Comparison of ENCODE assay signal across 21 cellular contexts in the genomic region with DNA sequence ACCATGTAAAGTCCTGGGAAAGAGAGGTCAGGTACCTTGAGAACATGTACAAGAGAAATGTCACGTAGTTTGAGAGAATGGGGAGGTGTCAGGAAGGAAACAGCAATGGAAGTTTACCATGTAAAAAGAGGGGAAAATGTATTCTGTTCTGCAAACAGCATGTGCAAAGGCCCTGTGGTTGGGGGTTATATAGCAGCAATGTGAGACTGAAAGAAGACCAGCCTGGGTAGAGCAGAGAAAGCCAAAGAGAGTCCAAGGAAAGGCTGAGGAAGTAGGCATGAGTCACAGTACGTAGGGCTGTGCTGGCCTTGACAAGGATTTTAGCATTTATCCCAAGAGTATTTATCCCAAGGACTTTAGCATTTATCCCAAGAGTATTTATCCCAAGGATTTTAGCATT.
DNase-seq lines count a peak whose midpoint lies in the region; ATAC-seq, FAIRE-seq and TF ChIP-seq lines count a peak whose summit lies in the region.
"Had no signal": no experiment of that assay in that cellular context is flagged by ENCODE, and none has a peak within 500 bp of the region (broad histone marks: within the 10 kb centered on the region; RNA-seq: fewer than 3 reads in every experiment).

No MANE protein-coding gene starts in this region.

- peaks cover 24% of the 10 kb centered on the region for H3K36me3 Mint-ChIP-seq in activated CD4-positive, alpha-beta T cell treated with anti-CD3 and anti-CD28 coated beads for 36 hours (ENCODE audit: low read depth)

- no peak overlapping the region for H3K27ac ChIP-seq in GM12878 (ENCODE audit: control insufficient read depth, insufficient read depth)
- no peak overlapping the region for H3K27ac ChIP-seq in sigmoid colon

- peak; percentile 10 for DNase-seq in activated CD4-positive, alpha-beta T cell treated with anti-CD3 and anti-CD28 coated beads for 36 hours
- DNase-seq in activated CD4-positive, alpha-beta T cell treated with anti-CD3 and anti-CD28 coated beads for 48 hours: no peak
- peak; percentile 9 for DNase-seq in NAMALWA (ENCODE audit: low spot score)
- no peak for DNase-seq in GM12878 (ENCODE audit: low read depth, low spot score)
- peak; percentile 12 for DNase-seq in sigmoid colon
- no peak for DNase-seq in stimulated activated CD4-positive, alpha-beta T cell treated with anti-CD3 and anti-CD28 coated beads, Interleukin-4, amount 100 ng/mL, for 1 hour
- DNase-seq in GM10248 (ENCODE audit: extremely low spot score): no peak
- DNase-seq in mucosa of gallbladder (ENCODE audit: low spot score): no peak
- DNase-seq: BE2C; C1 segment of cervical spinal cord; CD8-positive, alpha-beta memory T cell; COR-L47; DMS 273 treated with DMSO at 0.1 percent for 48 hours; DMS53; DND-41; EL; H9 had no signal

- H3K4me3 ChIP-seq in GM12878 (no peak overlapping the region), sigmoid colon (no peak overlapping the region)
- H3K4me3 ChIP-seq: GM23338 had no signal

- no peak for TF ChIP-seq RAD21 in GM12878 (IDR thresholded peaks at IDR 0.05; ENCODE audit: insufficient read depth, low read depth, low read length)

- H3K9me3 Mint-ChIP-seq in activated CD4-positive, alpha-beta T cell treated with anti-CD3 and anti-CD28 coated beads for 36 hours (ENCODE audit: low read depth): no peaks in the 10 kb centered on the region
- H3K9me3 Mint-ChIP-seq: CD8-positive, alpha-beta memory T cell had no signal

- H3K36me3 ChIP-seq in GM12878 (ENCODE audit: control insufficient read depth in 2 of 2, insufficient read depth in 2 of 2, low read length in 1 of 2) (peaks cover 8 to 18% of the 10 kb centered on the region in 2 experiments; a peak in 3 of 4 replicates), sigmoid colon (peaks cover 0 to 4% (median 0%) of the 10 kb centered on the region in 4 donors)
- H3K36me3 ChIP-seq: BE2C had no signal

- POLR2A ChIA-PET in activated CD4-positive, alpha-beta T cell treated with anti-CD3 and anti-CD28 coated beads for 36 hours (lab: Charles Lee): no interaction called here
- POLR2A ChIA-PET in GM12878 (lab: Charles Lee): no interaction called here
- POLR2A ChIA-PET in GM10248 (lab: Yijun Ruan, JAX): no interaction called here

- no peaks in the 10 kb centered on the region for H4K20me1 ChIP-seq in GM12878 (ENCODE audit: control insufficient read depth, insufficient read depth)

- no TSS peak for BruUV-seq in GM12878 (replicated peaks; lab: Mats Ljungman, UMichigan)

- intact Hi-C loops in activated CD4-positive, alpha-beta T cell treated with anti-CD3 and anti-CD28 coated beads for 36 hours (cut with DNase I, micrococcal nuclease): no loop called here
- intact Hi-C loops in GM12878 (cut with micrococcal nuclease; ENCODE audit: unreplicated experiment) (no loop called here), sigmoid colon (cut with DNase I) (no loop called here)

- ATAC-seq in activated CD4-positive, alpha-beta T cell treated with anti-CD3 and anti-CD28 coated beads for 36 hours: no peak
- ATAC-seq in GM12878: peak; percentile 46
- ATAC-seq: GM23338 had no signal

- CTCF ChIA-PET in activated CD4-positive, alpha-beta T cell treated with anti-CD3 and anti-CD28 coated beads for 36 hours (lab: Charles Lee): no interaction called here
- CTCF ChIA-PET in GM12878 (lab: Yijun Ruan, JAX): no interaction called here
- CTCF ChIA-PET in GM10248 (lab: Yijun Ruan, JAX): no interaction called here

- in situ Hi-C loops in GM12878 (cut with MboI): no loop called here

- H3K27me3 ChIP-seq in GM12878 (replicated peaks in 1 of 2; ENCODE audit: control insufficient read depth in 2 of 2, insufficient read depth in 2 of 2, low read length in 1 of 2) (no peaks in the 10 kb centered on the region), sigmoid colon (no peaks in the 10 kb centered on the region)
- H3K27me3 ChIP-seq: BE2C had no signal

- no peaks in the 10 kb centered on the region for H3K27me3 Mint-ChIP-seq in activated CD4-positive, alpha-beta T cell treated with anti-CD3 and anti-CD28 coated beads for 36 hours
- H3K27me3 Mint-ChIP-seq: CD4-positive, CD25-positive, alpha-beta regulatory T cell had no signal

- TF ChIP-seq EP300 in GM12878 (IDR thresholded peaks at IDR 0.05; ENCODE audit: borderline replicate concordance in 1 of 2, control insufficient read depth in 1 of 2, low read depth in 2 of 2, low read length in 2 of 2) (no peak), sigmoid colon (IDR thresholded peaks at IDR 0.05) (no peak)

- WGBS in GM12878 (ENCODE audit: insufficient coverage, insufficient replicate concordance, low lambda C conversion rate, missing lambda C conversion rate): 94% methylated on average over 2 of the region's 2 CpGs
- WGBS in sigmoid colon, 2 donors: 88 to 89% methylated on average over 2 of the region's 2 CpGs

- no peaks in the 10 kb centered on the region for H3K9me3 ChIP-seq in GM12878 (replicated peaks; ENCODE audit: control insufficient read depth, insufficient read depth, low read length)
- no peaks in the 10 kb centered on the region for H3K9me3 ChIP-seq in sigmoid colon
- H3K9me3 ChIP-seq: BE2C had no signal

- no peak overlapping the region for H3K9ac ChIP-seq in GM12878 (ENCODE audit: control insufficient read depth, insufficient read depth, low read length)

- no peak for TF ChIP-seq POLR2A in GM12878 (IDR thresholded peaks at IDR 0.05; ENCODE audit: low read depth, low read length)
- TF ChIP-seq POLR2A in sigmoid colon (IDR thresholded peaks at IDR 0.05): no peak

- H3K4me1 ChIP-seq in GM12878 (ENCODE audit: control insufficient read depth, insufficient read depth, low read length) (no peaks in the 10 kb centered on the region), sigmoid colon (peaks cover 0 to 5% (median 0%) of the 10 kb centered on the region in 4 donors)
- H3K4me1 ChIP-seq: BE2C had no signal

- H3K79me2 ChIP-seq in GM12878 (ENCODE audit: control insufficient read depth, insufficient read depth, low read length): no peaks in the 10 kb centered on the region

- no peak for TF ChIP-seq CTCF in GM12878 (IDR thresholded peaks at IDR 0.05 in 2 of 3, conservative IDR thresholded peaks at IDR 0.05 in 1 of 3; ENCODE audit: control insufficient read depth in 2 of 3, extremely low read depth in 1 of 3, insufficient read depth in 1 of 3, low read depth in 3 of 3, low read length in 3 of 3)
- TF ChIP-seq CTCF in sigmoid colon (IDR thresholded peaks at IDR 0.05): no peak
- TF ChIP-seq CTCF in GM10248 (IDR thresholded peaks at IDR 0.05; ENCODE audit: control extremely low read depth, extremely low read depth, low read depth, missing control alignments): no peak

- no peak overlapping the region for H3K4me2 ChIP-seq in GM12878 (ENCODE audit: control insufficient read depth, insufficient read depth)
- H3K4me2 ChIP-seq: GM23338 had no signal

- SMC1A ChIA-PET in GM12878 (lab: Charles Lee; ENCODE audit: uncharacterized antibody, unreplicated experiment): no interaction called here

- H3K27ac Mint-ChIP-seq in activated CD4-positive, alpha-beta T cell treated with anti-CD3 and anti-CD28 coated beads for 36 hours: no peak overlapping the region
- H3K27ac Mint-ChIP-seq: CD4-positive, CD25-positive, alpha-beta regulatory T cell; GM23338; H9 had no signal

- no peaks in the 10 kb centered on the region for H3K4me1 Mint-ChIP-seq in activated CD4-positive, alpha-beta T cell treated with anti-CD3 and anti-CD28 coated beads for 36 hours

- FAIRE-seq in GM12878 (lab: Jason Lieb, UNC): no peak
- FAIRE-seq: GM12892, GM18507 had no signal

- RAD21 ChIA-PET in GM12878 (lab: Charles Lee; ENCODE audit: unreplicated experiment): no interaction called here

- no peak overlapping the region for H3K4me3 Mint-ChIP-seq in activated CD4-positive, alpha-beta T cell treated with anti-CD3 and anti-CD28 coated beads for 36 hours
- H3K4me3 Mint-ChIP-seq: CD8-positive, alpha-beta memory T cell; GM23338; H9 had no signal

- H2AFZ ChIP-seq in GM12878 (ENCODE audit: control insufficient read depth, low read depth, low read length): no peak overlapping the region
- H2AFZ ChIP-seq: GM23338 had no signal

TF ChIP-seq in GM12878, 131 proteins besides CTCF, POLR2A, EP300 and RAD21 (continues in another document):
- TF ChIP-seq IKZF2 (IDR thresholded peaks at IDR 0.05) (no peak), ESRRA (IDR thresholded peaks at IDR 0.05; ENCODE audit: low read length) (no peak), DPF2 (IDR thresholded peaks at IDR 0.05) (no peak), STAT1 (conservative IDR thresholded peaks at IDR 0.05) (no peak), IRF4 (IDR thresholded peaks at IDR 0.05; ENCODE audit: low read depth, low read length) (no peak), RFX5 (IDR thresholded peaks at IDR 0.05; ENCODE audit: low read depth, low read length) (no peak), CHD2 (IDR thresholded peaks at IDR 0.05; ENCODE audit: borderline replicate concordance, low read depth, low read length) (no peak), PRDM15 (CRISPR knock-in tag; IDR thresholded peaks at IDR 0.05) (no peak), FOXK2 (IDR thresholded peaks at IDR 0.05) (no peak), SUPT20H (IDR thresholded peaks at IDR 0.05; ENCODE audit: borderline replicate concordance, control insufficient read depth, low read depth, low read length) (no peak), SREBF1 (IDR thresholded peaks at IDR 0.05; ENCODE audit: low read length) (no peak), CHD1 (IDR thresholded peaks at IDR 0.05; ENCODE audit: low read depth, low read length) (no peak)

Comparison
In these comparisons a context has a peak if more than half of its experiments do, and no peak if none do; other contexts are left out.
1. DNase-seq: peak in activated CD4-positive, alpha-beta T cell treated with anti-CD3 and anti-CD28 coated beads for 36 hours (single experiment), NAMALWA (single experiment) and sigmoid colon (single experiment); none in activated CD4-positive, alpha-beta T cell treated with anti-CD3 and anti-CD28 coated beads for 48 hours (single experiment), GM12878 (single experiment), stimulated activated CD4-positive, alpha-beta T cell treated with anti-CD3 and anti-CD28 coated beads, Interleukin-4, amount 100 ng/mL, for 1 hour (single experiment), GM10248 (single experiment) and mucosa of gallbladder (single experiment).